In genomic region chr12:63713681-63714075, GRCh38 we compare ENCODE assay signal across 1 cellular context. TPM values are rescaled to one million over a fixed set of nuclear protein-coding genes. Genes with fewer than 3 reads are reported as not detected.
"Had no signal": no experiment of that assay in that cellular context is flagged by ENCODE, and none has a peak within 500 bp of the region (broad histone marks: within the 10 kb centered on the region; RNA-seq: fewer than 3 reads in every experiment).

No MANE protein-coding gene starts in this region.

RNA-seq across cellular contexts. Expression of gene DPY19L2, which starts 45.4 kb away (rescaled TPM):
- total RNA-seq: left lobe of liver had no signal
